Comparison of ENCODE assay signal across 19 cellular contexts in genomic region chr3:37282996-37283395, GRCh38.
"Had no signal": no experiment of that assay in that cellular context is flagged by ENCODE, and none has a peak within 500 bp of the region (broad histone marks: within the 10 kb centered on the region; RNA-seq: fewer than 3 reads in every experiment).

No MANE protein-coding gene starts in this region.

- H3K4me3 ChIP-seq: coronary artery, gastrocnemius medialis, stomach, suprapubic skin, tibial nerve had no signal

- DNase-seq: activated naive CD8-positive, alpha-beta T cell treated with anti-CD3 and anti-CD28 coated beads for 36 hours; activated T-cell treated with anti-CD3 and anti-CD28 coated beads, Interleukin-2, amount 50 U/mL, for 1 hour; amygdala; cerebellar nuclear complex; endodermal cell; gastrocnemius medialis; hippocampal formation; posterior cingulate gyrus; small intestine; stimulated activated CD4-positive, alpha-beta T cell treated with anti-CD3 and anti-CD28 coated beads, Interleukin-2, amount 100 ng/mL, for 24 hours; stomach; T-cell had no signal

- ATAC-seq: activated T-helper 17 cell treated with anti-CD3 and anti-CD28 coated beads, Interleukin-2, amount 50 U/mL, for 72 hours; gastrocnemius medialis; sciatic nerve; stimulated activated memory B cell treated with anti-CD40 and anti-IgM and Interleukin-4, amounts not matched to agents 10 μg/mL and 1 μg/mL and 100 μg/mL, for 72 hours; T-cell; WTC11 had no signal

- H3K27ac ChIP-seq: coronary artery, gastrocnemius medialis, stomach, suprapubic skin, tibial nerve had no signal

- H3K27me3 ChIP-seq: gastrocnemius medialis, stomach, suprapubic skin, tibial nerve had no signal

- H3K4me1 ChIP-seq: gastrocnemius medialis had no signal

- H3K9me3 ChIP-seq: gastrocnemius medialis, stomach, suprapubic skin, tibial nerve had no signal
